Comparison of ENCODE assay signal across 25 cellular contexts in the genomic region with DNA sequence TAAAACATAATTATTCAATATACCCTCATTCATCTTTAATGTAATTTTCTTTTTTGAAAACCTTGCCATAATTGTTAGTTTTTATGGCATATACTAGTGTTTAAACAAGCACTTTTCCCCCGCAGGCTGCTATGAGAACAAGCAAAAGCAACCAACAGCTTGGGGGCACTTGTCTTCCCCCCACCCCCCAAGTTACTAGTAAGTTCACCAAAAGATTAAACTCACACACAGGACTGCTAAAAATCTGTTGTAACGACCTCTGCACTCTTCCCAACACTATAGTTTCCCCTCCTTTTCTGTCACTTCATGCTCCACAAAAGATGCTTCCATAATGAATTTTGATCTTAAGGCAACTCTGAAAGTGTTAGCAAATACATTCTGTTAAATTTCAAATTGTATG.
"Had no signal": no experiment of that assay in that cellular context is flagged by ENCODE, and none has a peak within 500 bp of the region (broad histone marks: within the 10 kb centered on the region; RNA-seq: fewer than 3 reads in every experiment).

No MANE protein-coding gene starts in this region.

- H3K9me3 Mint-ChIP-seq: effector memory CD8-positive, alpha-beta T cell; stimulated activated effector memory CD8-positive, alpha-beta T cell treated with anti-CD3 and anti-CD28 coated beads, Interleukin-12 subunit alpha, Interleukin-12 subunit beta, amount 100 ng/mL, for 72 hours had no signal

- H3K4me3 Mint-ChIP-seq: effector memory CD8-positive, alpha-beta T cell; immature natural killer cell; nephron; neural progenitor cell; stimulated activated effector memory CD8-positive, alpha-beta T cell treated with anti-CD3 and anti-CD28 coated beads, Interleukin-12 subunit alpha, Interleukin-12 subunit beta, amount 100 ng/mL, for 72 hours had no signal

- H3K4me1 ChIP-seq: esophagus squamous epithelium, lower lobe of right lung, prostate gland, right atrium auricular region, transverse colon, upper lobe of right lung, uterus had no signal

- H3K36me3 Mint-ChIP-seq: immature natural killer cell; stimulated activated effector memory CD8-positive, alpha-beta T cell treated with anti-CD3 and anti-CD28 coated beads, Interleukin-12 subunit alpha, Interleukin-12 subunit beta, amount 100 ng/mL, for 72 hours had no signal

- H3K36me3 ChIP-seq: esophagus squamous epithelium, lower lobe of right lung, neural progenitor cell, prostate gland, right atrium auricular region, thoracic aorta, transverse colon, upper lobe of right lung, uterus had no signal

- H3K4me2 ChIP-seq: neural progenitor cell had no signal

- H3K4me1 Mint-ChIP-seq: stimulated activated effector memory CD8-positive, alpha-beta T cell treated with anti-CD3 and anti-CD28 coated beads, Interleukin-12 subunit alpha, Interleukin-12 subunit beta, amount 100 ng/mL, for 72 hours had no signal

- ATAC-seq: effector memory CD8-positive, alpha-beta T cell; left ventricle myocardium superior; lower lobe of right lung; sciatic nerve; upper lobe of right lung had no signal

- H3K9me3 ChIP-seq: esophagus squamous epithelium, lower lobe of right lung, prostate gland, thoracic aorta, transverse colon, upper lobe of right lung had no signal

- H3K27ac Mint-ChIP-seq: effector memory CD8-positive, alpha-beta T cell; immature natural killer cell; nephron; stimulated activated effector memory CD8-positive, alpha-beta T cell treated with anti-CD3 and anti-CD28 coated beads, Interleukin-12 subunit alpha, Interleukin-12 subunit beta, amount 100 ng/mL, for 72 hours had no signal

- H3K27me3 ChIP-seq: esophagus squamous epithelium, neural progenitor cell, right atrium auricular region, transverse colon, upper lobe of right lung, uterus had no signal

- DNase-seq: dermis blood vessel endothelial cell; effector memory CD8-positive, alpha-beta T cell; erythroblast; esophagus squamous epithelium; foreskin melanocyte; hypothalamus; immature natural killer cell; islet precursor cell; left ventricle myocardium superior; lower lobe of right lung; stimulated activated CD4-positive, alpha-beta T cell treated with anti-CD3 and anti-CD28 coated beads, Interleukin-2, amount 100 ng/mL, for 24 hours; stimulated activated CD4-positive, alpha-beta T cell treated with anti-CD3 and anti-CD28 coated beads, Interleukin-4, amount 100 ng/mL, for 24 hours; stimulated activated naive CD8-positive, alpha-beta T cell treated with anti-CD3 and anti-CD28 coated beads, Interleukin-15, Interleukin-2, amounts not matched to agents 100 U/mL and 50 U/mL, for 24 hours; substantia nigra; transverse colon; upper lobe of right lung; uterus had no signal

- H3K27ac ChIP-seq: esophagus squamous epithelium, lower lobe of right lung, neural progenitor cell, prostate gland, right atrium auricular region, transverse colon, upper lobe of right lung, uterus had no signal

- H3K4me3 ChIP-seq: coronary artery, esophagus squamous epithelium, lower lobe of right lung, neural progenitor cell, prostate gland, right atrium auricular region, thoracic aorta, transverse colon, upper lobe of right lung, uterus had no signal

- H3K9ac ChIP-seq: neural progenitor cell had no signal
